In genomic region chr2:19845323-19845920, GRCh38 we compare ENCODE assay signal across 17 cellular contexts. TPM values are rescaled to one million over a fixed set of nuclear protein-coding genes. Genes with fewer than 3 reads are reported as not detected.
DNase-seq lines count a peak whose midpoint lies in the region; ATAC-seq, FAIRE-seq and TF ChIP-seq lines count a peak whose summit lies in the region.
"Had no signal": no experiment of that assay in that cellular context is flagged by ENCODE, and none has a peak within 500 bp of the region (broad histone marks: within the 10 kb centered on the region; RNA-seq: fewer than 3 reads in every experiment).

No MANE protein-coding gene starts in this region.

- in situ Hi-C loops in G401 (cut with HindIII; ENCODE audit: low sequenced_read_pairs) = no loop called here

- no peaks in the 10 kb centered on the region for H3K79me1 ChIP-seq in mesenchymal stem cell (replicated peaks; ENCODE audit: low read length, poor library complexity, severe bottlenecking)

- H3K4me1 ChIP-seq in right atrium auricular region = no peaks in the 10 kb centered on the region
- H3K4me1 ChIP-seq in mesenchymal stem cell (ENCODE audit: control insufficient read depth, insufficient read depth, low read depth, low read length) = no peaks in the 10 kb centered on the region
- H3K4me1 ChIP-seq: BLaER1, Caco-2 had no signal

- no peak overlapping the region for H2BK12ac ChIP-seq in mesenchymal stem cell (ENCODE audit: low read length in 2 of 2)

- H2AK5ac ChIP-seq in mesenchymal stem cell (ENCODE audit: low read length, severe bottlenecking) = no peak overlapping the region

- H4K91ac ChIP-seq in mesenchymal stem cell (ENCODE audit: low read length) = no peak overlapping the region

- H2BK15ac ChIP-seq in mesenchymal stem cell (ENCODE audit: low read depth, poor library complexity, severe bottlenecking) = peak overlapping the region; percentile 26

- H3K27me3 ChIP-seq in right atrium auricular region = no peaks in the 10 kb centered on the region
- H3K27me3 ChIP-seq in mesenchymal stem cell (ENCODE audit: control insufficient read depth in 1 of 2, insufficient read depth in 1 of 2, low read length in 2 of 2) = peaks cover 0 to 32% of the 10 kb centered on the region in 2 experiments
- H3K27me3 ChIP-seq: BLaER1 had no signal

- 83% methylated on average over 5 of the region's 5 CpGs for WGBS in mesenchymal stem cell

- H3K27ac ChIP-seq in right atrium auricular region = no peak overlapping the region
- no peak overlapping the region for H3K27ac ChIP-seq in mesenchymal stem cell (ENCODE audit: low read length, poor library complexity, severe bottlenecking)
- H3K27ac ChIP-seq: BLaER1 had no signal

- ATAC-seq in Right ventricle myocardium superior (ENCODE audit: poor library complexity) = no peak
- ATAC-seq in HG03565 (IDR thresholded peaks at IDR 0.05; ENCODE audit: unreplicated experiment) = no peak
- ATAC-seq: GM12878, GM23338 had no signal

- H3K14ac ChIP-seq in mesenchymal stem cell (ENCODE audit: low read length in 2 of 2) = no peak overlapping the region

- H3K9me3 ChIP-seq in right atrium auricular region (no peaks in the 10 kb centered on the region), mesenchymal stem cell (ENCODE audit: control insufficient read depth, low read length) (no peaks in the 10 kb centered on the region)
- H3K9me3 ChIP-seq: BLaER1, Caco-2 had no signal

- no peak overlapping the region for H2BK5ac ChIP-seq in mesenchymal stem cell (ENCODE audit: low read depth, low read length, poor library complexity, severe bottlenecking)

- H3K18ac ChIP-seq in mesenchymal stem cell (ENCODE audit: low read depth in 1 of 2, low read length in 2 of 2) = no peak overlapping the region

- no peak overlapping the region for H4K8ac ChIP-seq in mesenchymal stem cell (ENCODE audit: low read length)

- H3K4me3 ChIP-seq in right atrium auricular region (no peak overlapping the region), mesenchymal stem cell (ENCODE audit: insufficient read depth in 1 of 2, low read depth in 1 of 2, low read length in 2 of 2) (no peak overlapping the region)
- H3K4me3 ChIP-seq: BLaER1, GM12878, GM23338 had no signal

- intact Hi-C loops in Right ventricle myocardium superior (cut with DNase I) = no loop called here

- H2AFZ ChIP-seq in mesenchymal stem cell (ENCODE audit: low read depth, low read length) = no peak overlapping the region
- H2AFZ ChIP-seq: GM23338 had no signal

- H3K36me3 ChIP-seq in right atrium auricular region = no peaks in the 10 kb centered on the region
- H3K36me3 ChIP-seq in mesenchymal stem cell (ENCODE audit: control insufficient read depth in 1 of 2, insufficient read depth in 2 of 2, low read depth in 1 of 2, low read length in 2 of 2) = no peaks in the 10 kb centered on the region
- H3K36me3 ChIP-seq: BLaER1 had no signal

- TF ChIP-seq CTCF in right atrium auricular region (IDR thresholded peaks at IDR 0.05) = no peak

- no peak overlapping the region for H3K9ac ChIP-seq in mesenchymal stem cell (ENCODE audit: low read length)
- H3K9ac ChIP-seq: BLaER1 had no signal

- H3K4me2 ChIP-seq in mesenchymal stem cell (ENCODE audit: low read length, poor library complexity, severe bottlenecking) = no peak overlapping the region
- H3K4me2 ChIP-seq: BLaER1, GM23338 had no signal

- H3K4ac ChIP-seq in mesenchymal stem cell (ENCODE audit: low read depth in 1 of 2, low read length in 2 of 2) = no peak overlapping the region

- H3K23ac ChIP-seq in mesenchymal stem cell (ENCODE audit: low read length in 2 of 2) = no peak overlapping the region

- peak; percentile 20 for FAIRE-seq in urothelium cell line (lab: Jason Lieb, UNC)
- FAIRE-seq: GM12878, GM18507 had no signal

- H2BK120ac ChIP-seq in mesenchymal stem cell (ENCODE audit: low read depth, low read length) = no peak overlapping the region

- DNase-seq in right atrium auricular region (ENCODE audit: low spot score) = peak; percentile 40
- no peak for DNase-seq in Right ventricle myocardium superior
- peak; percentile 16 for DNase-seq in islet precursor cell
- DNase-seq in mesenchymal stem cell = no peak
- no peak for DNase-seq in urothelium cell line (ENCODE audit: low spot score)
- no peak for DNase-seq in OCI-M2 (lab: John Stamatoyannopoulos, UW; ENCODE audit: unreplicated experiment)
- no peak for DNase-seq in G401 (ENCODE audit: low spot score)
- DNase-seq: 8988T; AML-193; Caco-2; CD8-positive, alpha-beta memory T cell; H7 had no signal

RNA-seq across cellular contexts. Expression of gene TTC32, which starts 56.4 kb away (rescaled TPM):
- 1 to 10 TPM; 3.7 to 6.6 TPM for total RNA-seq in right atrium auricular region
- total RNA-seq in Right ventricle myocardium superior = 3.3 TPM
- polyA plus RNA-seq in mesenchymal stem cell (2013, experiment 1 of 2) = 5.0 TPM
- polyA plus RNA-seq in mesenchymal stem cell (2013, experiment 2 of 2) = 6.9 TPM
- 8.9 and 9.0 TPM in 2 replicates for total RNA-seq in G401 (2014; rRNA removed; shearing (Covaris generic))

Comparison
In these comparisons a context has a peak if more than half of its experiments do, and no peak if none do; other contexts are left out.
1. DNase-seq: peak in right atrium auricular region (single experiment) and islet precursor cell (single experiment); none in Right ventricle myocardium superior (single experiment), mesenchymal stem cell (single experiment), urothelium cell line (single experiment), OCI-M2 (single experiment) and G401 (single experiment).